ENCODE assay signal across 10 cellular contexts in genomic region chr2:87041321-87041978, GRCh38. TPM values are rescaled to one million over a fixed set of nuclear protein-coding genes. Genes with fewer than 3 reads are reported as not detected.
DNase-seq lines count a peak whose midpoint lies in the region; ATAC-seq, FAIRE-seq and TF ChIP-seq lines count a peak whose summit lies in the region.
"Not testable (repeated sequence)": the region's sequence is repeated elsewhere in the genome, so short reads cannot be mapped to it uniquely, and the experiment has no call there.
"Had no signal": no experiment of that assay in that cellular context is flagged by ENCODE, and none has a peak within 500 bp of the region (broad histone marks: within the 10 kb centered on the region; RNA-seq: fewer than 3 reads in every experiment).

No MANE protein-coding gene starts in this region.

- H2AK5ac ChIP-seq in IMR-90 (ENCODE audit: low read depth, low read length), result not testable (repeated sequence)

- CTCF ChIA-PET in A549 (lab: Yijun Ruan, JAX); IMR-90 (lab: Yijun Ruan, JAX): not testable (repeated sequence)

- TF ChIP-seq CTCF in A549 (IDR thresholded peaks at IDR 0.05), result peak; percentile 21; the same call in 1 of the 3 replicates
- TF ChIP-seq CTCF in GM12873 (IDR thresholded peaks at IDR 0.05; ENCODE audit: insufficient read depth, low read depth, low read length, missing control alignments), result peak; percentile 11
- TF ChIP-seq CTCF in IMR-90 (conservative IDR thresholded peaks at IDR 0.05; ENCODE audit: low read depth, low read length), result 0 out of 2 replicates have a peak, but pooled peaks have one; percentile 12
- TF ChIP-seq CTCF in body of pancreas (IDR thresholded peaks at IDR 0.05), result peak in 2 of 7 experiments; percentile 26 to 35
- not testable (repeated sequence) for TF ChIP-seq CTCF in foreskin keratinocyte (conservative IDR thresholded peaks at IDR 0.05)
- peak in 3 of 4 donors; percentile 36 to 40 (median 40) for TF ChIP-seq CTCF in right lobe of liver (IDR thresholded peaks at IDR 0.05)
- TF ChIP-seq CTCF in gastrocnemius medialis (IDR thresholded peaks at IDR 0.05 in 4 of 5, conservative IDR thresholded peaks at IDR 0.05 in 1 of 5), result peak in 1 of 5 experiments; percentile 38

- POLR2A ChIA-PET in A549 (lab: Yijun Ruan, JAX); IMR-90 (lab: Charles Lee; ENCODE audit: unreplicated experiment): not testable (repeated sequence)

- not testable (repeated sequence) for H2AFZ ChIP-seq in IMR-90 (replicated peaks; ENCODE audit: low read length, poor library complexity)

- intact Hi-C loops in IMR-90 (cut with micrococcal nuclease); body of pancreas (cut with DNase I); right lobe of liver (cut with DNase I); gastrocnemius medialis (cut with DNase I; ENCODE audit: low total_unique reads): not testable (repeated sequence)

- not testable (repeated sequence) for TF ChIP-seq EP300 in A549 (IDR thresholded peaks at IDR 0.05)

- H3K9me3 ChIP-seq in A549; IMR-90 (ENCODE audit: control insufficient read depth, insufficient read depth, low read length); body of pancreas; right lobe of liver; gastrocnemius medialis: not testable (repeated sequence)

- not testable (repeated sequence) for H3K27me3 ChIP-seq in IMR-90 (ENCODE audit: control insufficient read depth, insufficient read depth, low read length); body of pancreas; foreskin keratinocyte; right lobe of liver; gastrocnemius medialis

- not testable (repeated sequence) for H3K79me1 ChIP-seq in IMR-90 (ENCODE audit: low read depth in 1 of 2, low read length in 2 of 2)

- H4K5ac ChIP-seq in IMR-90 (ENCODE audit: low read depth, low read length), result not testable (repeated sequence)

- TF ChIP-seq RAD21 in A549 (conservative IDR thresholded peaks at IDR 0.05 in 1 of 2, IDR thresholded peaks at IDR 0.05 in 1 of 2), result peak; percentile 17 to 31; a peak in 2 of 5 replicates
- not testable (repeated sequence) for TF ChIP-seq RAD21 in IMR-90 (IDR thresholded peaks at IDR 0.05; ENCODE audit: low read length)

- H4K20me1 ChIP-seq in IMR-90 (ENCODE audit: insufficient read depth, low read length), result not testable (repeated sequence)

- not testable (repeated sequence) for FAIRE-seq in A549 (lab: Jason Lieb, UNC)

- not testable (repeated sequence) for H2BK20ac ChIP-seq in IMR-90 (ENCODE audit: low read depth, low read length)

- H3K23ac ChIP-seq in IMR-90 (ENCODE audit: low read depth, low read length), result not testable (repeated sequence)

- dilution Hi-C loops in IMR-90 (cut with HindIII; ENCODE audit: low sequenced_read_pairs, unreplicated experiment), result not testable (repeated sequence)

- not testable (repeated sequence) for H3K36me3 ChIP-seq in IMR-90 (ENCODE audit: control insufficient read depth, insufficient read depth, low read length); body of pancreas (replicated peaks in 1 of 2; ENCODE audit: insufficient read depth in 1 of 2, low read depth in 2 of 2); right lobe of liver; gastrocnemius medialis

- not testable (repeated sequence) for H2BK5ac ChIP-seq in IMR-90 (ENCODE audit: low read depth, low read length, poor library complexity, severe bottlenecking)

- in situ Hi-C loops in IMR-90 (cut with MboI; ENCODE audit: low sequenced_read_pairs); gastrocnemius medialis (cut with MboI; ENCODE audit: low sequenced_read_pairs in 4 of 4): not testable (repeated sequence)

- not testable (repeated sequence) for H2AK9ac ChIP-seq in IMR-90 (replicated peaks; ENCODE audit: low read depth, low read length, poor library complexity)

- not testable (repeated sequence) for DNase-seq in A549 (ENCODE audit: low read depth in 1 of 2, low spot score in 1 of 2); IMR-90; foreskin keratinocyte; right lobe of liver
- peak; percentile 7 for DNase-seq in activated CD4-positive, alpha-beta T cell treated with anti-CD3 and anti-CD28 coated beads for 48 hours
- DNase-seq in body of pancreas (peak in 3 of 4 donors; percentile 19 to 51 (median 35)), gastrocnemius medialis (peak in 1 of 2 donors; percentile 12)

- H3K4me2 ChIP-seq in A549; IMR-90 (ENCODE audit: low read depth, low read length): not testable (repeated sequence)

- not testable (repeated sequence) for H2BK120ac ChIP-seq in IMR-90 (ENCODE audit: low read depth, low read length)

- not testable (repeated sequence) for H3K14ac ChIP-seq in IMR-90 (replicated peaks; ENCODE audit: low read depth, low read length)

- H3K56ac ChIP-seq in IMR-90 (ENCODE audit: extremely low read depth, insufficient read depth, low read length), result not testable (repeated sequence)

- H4K8ac ChIP-seq in IMR-90 (ENCODE audit: low read depth in 2 of 2, low read length in 2 of 2), result not testable (repeated sequence)

- H3K4me1 ChIP-seq in A549; IMR-90 (ENCODE audit: control insufficient read depth, insufficient read depth, low read length); body of pancreas; foreskin keratinocyte; right lobe of liver; gastrocnemius medialis: not testable (repeated sequence)

- not testable (repeated sequence) for H3K4me3 ChIP-seq in A549; IMR-90 (ENCODE audit: insufficient read depth, low read depth, low read length); body of pancreas; right lobe of liver; gastrocnemius medialis

- not testable (repeated sequence) for H3K18ac ChIP-seq in IMR-90 (ENCODE audit: low read depth, low read length)

- H3K4ac ChIP-seq in IMR-90 (ENCODE audit: low read depth, low read length), result not testable (repeated sequence)

- H3K9me1 ChIP-seq in IMR-90 (ENCODE audit: insufficient read depth, low read length), result not testable (repeated sequence)

- H4K91ac ChIP-seq in IMR-90 (ENCODE audit: insufficient read depth, low read depth, low read length), result not testable (repeated sequence)

- H2BK15ac ChIP-seq in IMR-90 (ENCODE audit: low read depth, low read length), result not testable (repeated sequence)

- no CpG with 5 or more reads among the region's 7 CpGs for WGBS in A549 (ENCODE audit: missing lambda C conversion rate)
- WGBS in IMR-90 (ENCODE audit: extremely low coverage in 2 of 2, insufficient read length in 1 of 2), 2 experiments, result no CpG with 5 or more reads among the region's 7 CpGs
- WGBS in body of pancreas, 2 donors, result no CpG with 5 or more reads among the region's 7 CpGs
- no CpG with 5 or more reads among the region's 7 CpGs for WGBS in right lobe of liver (ENCODE audit: insufficient coverage, low coverage, low lambda C conversion rate, missing lambda C conversion rate)

- not testable (repeated sequence) for H3K27ac ChIP-seq in A549; IMR-90 (ENCODE audit: insufficient read depth, low read length); body of pancreas; foreskin keratinocyte; right lobe of liver; gastrocnemius medialis

- not testable (repeated sequence) for H3K9ac ChIP-seq in IMR-90 (ENCODE audit: low read depth, low read length)

- ATAC-seq in A549 (peak; percentile 62 to 95; a peak in 5 of 6 replicates), IMR-90 (ENCODE audit: low read depth) (peak; percentile 91), body of pancreas (peak; percentile 87), foreskin keratinocyte (peak; percentile 82), right lobe of liver (peak; percentile 88 to 96 (median 92)), gastrocnemius medialis (peak; percentile 73 to 91)

- not testable (repeated sequence) for TF ChIP-seq POLR2A in A549 (IDR thresholded peaks at IDR 0.05; ENCODE audit: low read length); IMR-90 (IDR thresholded peaks at IDR 0.05; ENCODE audit: low read depth, low read length); body of pancreas (IDR thresholded peaks at IDR 0.05); right lobe of liver (IDR thresholded peaks at IDR 0.05); gastrocnemius medialis (IDR thresholded peaks at IDR 0.05)

- BruUV-seq in IMR-90 (replicated peaks; lab: Mats Ljungman, UMichigan), result not testable (repeated sequence)

TF ChIP-seq in A549, 52 proteins besides CTCF, POLR2A, EP300 and RAD21:
- TF ChIP-seq SMC3 (IDR thresholded peaks at IDR 0.05), result peak; percentile 26; the same call in 2 of the 3 replicates

RNA-seq across cellular contexts. Expression of gene PLGLB1, which starts 19.8 kb away (rescaled TPM):
- 1.7 TPM in 2 replicates for polyA plus RNA-seq in A549 (2011; rRNA removed)
- polyA plus RNA-seq in A549 (2012; cell fraction: cytosol; rRNA removed), result 0.22 and 0.39 TPM in 2 replicates
- polyA plus RNA-seq in A549 (2012; cell fraction: nucleus; rRNA removed), result 0.80 and 1.3 TPM in 2 replicates
- polyA plus RNA-seq in A549 (2017; fragmentation: RNase III; extraction: RNeasy Plus Mini Kit Qiagen cat#74134 plus additional on column Dnase treatment), result 0.59 to 1.0 TPM in 2 of 3 replicates, not detected in the other
- 0.70 and 1.2 TPM in 2 replicates for polyA minus RNA-seq in A549 (2011; rRNA and poly(A)+ RNA removed)
- 0.18 and 0.28 TPM in 2 replicates for total RNA-seq in IMR-90 (2012; rRNA removed)
- polyA plus RNA-seq in IMR-90 (2012; rRNA removed), result 0.19 and 0.26 TPM in 2 replicates
- not detected in 2 replicates for polyA plus RNA-seq in IMR-90 (2012; cell fraction: cytosol; rRNA removed)
- polyA plus RNA-seq in IMR-90 (2012; cell fraction: nucleus; rRNA removed; ENCODE audit: low replicate concordance), result 0.11 and 2.4 TPM in 2 replicates
- 1 to 10 TPM; 3.4 to 4.6 TPM for total RNA-seq in body of pancreas
- total RNA-seq in foreskin keratinocyte, result 0.28 and 0.54 TPM in 2 replicates
- 0.22 and 0.49 TPM in 2 replicates for polyA plus RNA-seq in foreskin keratinocyte
- total RNA-seq in right lobe of liver, result 100 to 1,000 TPM; 103 to 189 (median 134) TPM
- 1 to 10 TPM in 1 of 4 donors, under 1 TPM in 1, not detected in 2; 0.75 to 4.3 TPM for total RNA-seq in gastrocnemius medialis
- total RNA-seq: H7, SJSA1 had no signal

Comparison
In these comparisons a context has a peak if more than half of its experiments do, and no peak if none do; other contexts are left out.
1. RNA of gene PLGLB1, which starts 19.8 kb away (total RNA-seq): 103 to 189 TPM in right lobe of liver; 3.4 to 4.6 TPM in body of pancreas, 0.75 to 4.3 TPM in gastrocnemius medialis, 0.28 to 0.54 TPM in foreskin keratinocyte and 0.18 to 0.28 TPM in IMR-90; every median in the first group is over 10 times any median in the second.
2. Peak in every context shown above with its lines, with median percentiles within 50 percentile points of each other: ATAC-seq.